ENCODE assay signal across 1 cellular context in genomic region chr11:59668950-59669610, GRCh38.
TF ChIP-seq lines count a peak whose summit lies in the region.

TSS of gene PATL1 (minus strand) at chr11:59669037. CDS start at chr11:59668895, 142 bp downstream.

TF ChIP-seq in HepG2, 621 proteins besides CTCF, POLR2A, EP300 and RAD21 (continued from another document and continues in another):
- TF ChIP-seq ZNF724P (CRISPR knock-in tag; IDR thresholded peaks at IDR 0.05; ENCODE audit: borderline replicate concordance) (no peak), YEATS4 (CRISPR knock-in tag; IDR thresholded peaks at IDR 0.05; ENCODE audit: borderline replicate concordance) (peak; percentile 52), ZFP82 (CRISPR knock-in tag; IDR thresholded peaks at IDR 0.05; ENCODE audit: borderline replicate concordance) (no peak), CREB3 (CRISPR knock-in tag; IDR thresholded peaks at IDR 0.05) (0 out of 2 replicates have a peak, but pooled peaks have one; percentile 49), SP2 (CRISPR knock-in tag; IDR thresholded peaks at IDR 0.05) (no peak), ATF7 (IDR thresholded peaks at IDR 0.05) (no peak), ATF7 (CRISPR knock-in tag; IDR thresholded peaks at IDR 0.05) (no peak), ZNF224 (CRISPR knock-in tag; IDR thresholded peaks at IDR 0.05) (peak; percentile 80; the same call in 1 of the 2 replicates), GATAD2A (CRISPR knock-in tag; IDR thresholded peaks at IDR 0.05) (peak; percentile 72), ZNF101 (CRISPR knock-in tag; IDR thresholded peaks at IDR 0.05; ENCODE audit: borderline replicate concordance, low read depth) (no peak), ATF7-NPFF (CRISPR knock-in tag; IDR thresholded peaks at IDR 0.05; ENCODE audit: low read depth) (no peak), ZNF782 (CRISPR knock-in tag; IDR thresholded peaks at IDR 0.05; ENCODE audit: borderline replicate concordance) (no peak), USF2 (IDR thresholded peaks at IDR 0.05; ENCODE audit: low read depth, low read length) (no peak; the same call in 1 of the 2 replicates), USF2 (CRISPR knock-in tag; IDR thresholded peaks at IDR 0.05; ENCODE audit: borderline replicate concordance) (peak; percentile 61; the same call in 1 of the 2 replicates), PHF8 (CRISPR knock-in tag; IDR thresholded peaks at IDR 0.05) (peak; percentile 59), CC2D1A (CRISPR knock-in tag; IDR thresholded peaks at IDR 0.05) (no peak), SIN3B (IDR thresholded peaks at IDR 0.05; ENCODE audit: low read length) (no peak), SNAPC5 (CRISPR knock-in tag; IDR thresholded peaks at IDR 0.05; ENCODE audit: borderline replicate concordance) (no peak), ZNF460 (CRISPR knock-in tag; IDR thresholded peaks at IDR 0.05; ENCODE audit: borderline replicate concordance) (no peak), ZBTB14 (CRISPR knock-in tag; IDR thresholded peaks at IDR 0.05) (peak; percentile 37; the same call in 1 of the 2 replicates), ZGPAT (CRISPR knock-in tag; IDR thresholded peaks at IDR 0.05) (peak; percentile 59), SIN3A (IDR thresholded peaks at IDR 0.05; ENCODE audit: borderline replicate concordance, low read depth, low read length) (0 out of 2 replicates have a peak, but pooled peaks have one; percentile 44), SALL2 (CRISPR knock-in tag; IDR thresholded peaks at IDR 0.05) (peak; percentile 86), MAZ (IDR thresholded peaks at IDR 0.05; ENCODE audit: borderline replicate concordance, low read depth, low read length) (no peak; the same call in 1 of the 2 replicates), MAZ (CRISPR knock-in tag; IDR thresholded peaks at IDR 0.05; ENCODE audit: low read depth) (peak; percentile 68), ZBTB40 (IDR thresholded peaks at IDR 0.05) (no peak), ZBTB40 (CRISPR knock-in tag; IDR thresholded peaks at IDR 0.05) (peak; percentile 77), ZBTB7B (CRISPR knock-in tag; IDR thresholded peaks at IDR 0.05) (peak; percentile 53; the same call in 1 of the 2 replicates), ZNF260 (CRISPR knock-in tag; IDR thresholded peaks at IDR 0.05; ENCODE audit: borderline replicate concordance, low read depth) (no peak), XBP1 (CRISPR knock-in tag; IDR thresholded peaks at IDR 0.05) (peak; percentile 49; the same call in 1 of the 2 replicates), TCF7 (IDR thresholded peaks at IDR 0.05; ENCODE audit: low read depth) (peak; percentile 28; the same call in 1 of the 2 replicates), ZBTB20 (CRISPR knock-in tag; IDR thresholded peaks at IDR 0.05; ENCODE audit: borderline replicate concordance, low read depth) (no peak), TEAD2 (CRISPR knock-in tag; IDR thresholded peaks at IDR 0.05) (peak; percentile 18; the same call in 1 of the 2 replicates), MATR3 (CRISPR knock-in tag; IDR thresholded peaks at IDR 0.05) (no peak), FOXJ3 (CRISPR knock-in tag; IDR thresholded peaks at IDR 0.05; ENCODE audit: borderline replicate concordance) (peak; percentile 63; the same call in 1 of the 2 replicates), RNF2 (conservative IDR thresholded peaks at IDR 0.05; ENCODE audit: low read depth) (peak; percentile 28; the same call in 1 of the 2 replicates), RFXAP (CRISPR knock-in tag; IDR thresholded peaks at IDR 0.05; ENCODE audit: borderline replicate concordance) (peak; percentile 84; the same call in 1 of the 2 replicates), E2F5 (CRISPR knock-in tag; conservative IDR thresholded peaks at IDR 0.05) (peak; percentile 71; the same call in 1 of the 2 replicates), RBFOX2 (IDR thresholded peaks at IDR 0.05; ENCODE audit: low read depth, low read length) (peak; percentile 75), ZNF18 (CRISPR knock-in tag; IDR thresholded peaks at IDR 0.05; ENCODE audit: insufficient replicate concordance) (peak; percentile 48), SUZ12 (IDR thresholded peaks at IDR 0.05; ENCODE audit: low read depth, low read length) (no peak), ZNF557 (CRISPR knock-in tag; IDR thresholded peaks at IDR 0.05) (0 out of 2 replicates have a peak, but pooled peaks have one; percentile 41), NONO (IDR thresholded peaks at IDR 0.05) (no peak), NONO (CRISPR knock-in tag; conservative IDR thresholded peaks at IDR 0.05) (peak; percentile 58), U2AF2 (IDR thresholded peaks at IDR 0.05; ENCODE audit: low read depth, low read length) (no peak), ZNF770 (CRISPR knock-in tag; IDR thresholded peaks at IDR 0.05) (no peak)
